In genomic region chr1:108816049-108816882, GRCh38 we compare ENCODE assay signal across 8 cellular contexts. TPM values are rescaled to one million over a fixed set of nuclear protein-coding genes. Genes with fewer than 3 reads are reported as not detected.
DNase-seq lines count a peak whose midpoint lies in the region; ATAC-seq and TF ChIP-seq lines count a peak whose summit lies in the region.

No MANE protein-coding gene starts in this region.

- H4K91ac ChIP-seq in IMR-90 (ENCODE audit: insufficient read depth, low read depth, low read length), result peak overlapping the region; percentile 81

- H4K5ac ChIP-seq in IMR-90 (ENCODE audit: low read depth, low read length), result peak overlapping the region; percentile 46

- peak overlapping the region; percentile 68 for H3K4ac ChIP-seq in IMR-90 (ENCODE audit: low read depth, low read length)

- peak overlapping the region; percentile 77; the same call in 2 of the 3 replicates for H2BK15ac ChIP-seq in IMR-90 (ENCODE audit: low read depth, low read length)

- H3K18ac ChIP-seq in IMR-90 (ENCODE audit: low read depth, low read length), result peak overlapping the region; percentile 34

- H3K27me3 ChIP-seq in ACC112 (ENCODE audit: insufficient read depth, low read length), result no peaks in the 10 kb centered on the region
- H3K27me3 ChIP-seq in IMR-90 (ENCODE audit: control insufficient read depth, insufficient read depth, low read length), result no peaks in the 10 kb centered on the region
- H3K27me3 ChIP-seq in WERI-Rb-1 (ENCODE audit: insufficient read depth, low read depth, severe bottlenecking), result no peaks in the 10 kb centered on the region
- H3K27me3 ChIP-seq in osteoblast (ENCODE audit: insufficient read depth, low read length), result no peaks in the 10 kb centered on the region

- peak; percentile 51; the same call in 1 of the 2 replicates for TF ChIP-seq POLR2A in IMR-90 (IDR thresholded peaks at IDR 0.05; ENCODE audit: low read depth, low read length)

- no peak overlapping the region for H2AK5ac ChIP-seq in IMR-90 (ENCODE audit: low read depth, low read length)

- H3K4me3 ChIP-seq in ACC112 (ENCODE audit: low read depth, low read length) (peak overlapping the region; percentile 68), IMR-90 (ENCODE audit: insufficient read depth, low read depth, low read length) (no peak overlapping the region), WERI-Rb-1 (ENCODE audit: low read depth, low read length) (no peak overlapping the region), osteoblast (ENCODE audit: insufficient read depth, low read length) (peak overlapping the region; percentile 62)

- H2BK20ac ChIP-seq in IMR-90 (ENCODE audit: low read depth, low read length), result peak overlapping the region; percentile 91

- peak overlapping the region; percentile 47 for H3K4me2 ChIP-seq in IMR-90 (ENCODE audit: low read depth, low read length)
- H3K4me2 ChIP-seq in osteoblast (ENCODE audit: insufficient read depth, low read length), result peak overlapping the region; percentile 83

- intact Hi-C loops in IMR-90 (cut with micrococcal nuclease), result no loop called here

- H2AK9ac ChIP-seq in IMR-90 (replicated peaks; ENCODE audit: low read depth, low read length, poor library complexity), result peak overlapping the region; percentile 5

- H3K79me1 ChIP-seq in IMR-90 (ENCODE audit: low read depth in 1 of 2, low read length in 2 of 2), result no peaks in the 10 kb centered on the region

- no peak for TF ChIP-seq RAD21 in IMR-90 (IDR thresholded peaks at IDR 0.05; ENCODE audit: low read length)

- H3K4me1 Mint-ChIP-seq in glutamatergic neuron (ENCODE audit: low read depth, unreplicated experiment), result peaks cover 15% of the 10 kb centered on the region

- H3K36me3 Mint-ChIP-seq in glutamatergic neuron (ENCODE audit: unreplicated experiment), result no peaks in the 10 kb centered on the region

- peak overlapping the region; percentile 45 to 91 for H4K8ac ChIP-seq in IMR-90 (ENCODE audit: low read depth in 2 of 2, low read length in 2 of 2)

- peak overlapping the region; percentile 59 for H3K14ac ChIP-seq in IMR-90 (replicated peaks; ENCODE audit: low read depth, low read length)

- dilution Hi-C loops in IMR-90 (cut with HindIII; ENCODE audit: low sequenced_read_pairs, unreplicated experiment), result no loop called here

- no peaks in the 10 kb centered on the region for H3K9me3 ChIP-seq in IMR-90 (ENCODE audit: control insufficient read depth, insufficient read depth, low read length)
- H3K9me3 ChIP-seq in WERI-Rb-1 (ENCODE audit: severe bottlenecking), result no peaks in the 10 kb centered on the region
- no peaks in the 10 kb centered on the region for H3K9me3 ChIP-seq in osteoblast (ENCODE audit: low read depth, low read length)

- H3K9me1 ChIP-seq in IMR-90 (ENCODE audit: insufficient read depth, low read length), result peaks cover 3% of the 10 kb centered on the region; the same call in 1 of the 2 replicates

- H3K9me3 Mint-ChIP-seq in glutamatergic neuron (ENCODE audit: unreplicated experiment), result peaks cover 3% of the 10 kb centered on the region

- ATAC-seq in IMR-90 (ENCODE audit: low read depth) (peak; percentile 91), GM19397 (IDR thresholded peaks at IDR 0.05; ENCODE audit: unreplicated experiment) (no peak)

- H3K4me1 ChIP-seq in ACC112 (ENCODE audit: control insufficient read depth, insufficient read depth, low read length, unreplicated experiment), result peaks cover 31% of the 10 kb centered on the region
- peaks cover 12% of the 10 kb centered on the region for H3K4me1 ChIP-seq in IMR-90 (ENCODE audit: control insufficient read depth, insufficient read depth, low read length)
- peaks cover 32% of the 10 kb centered on the region for H3K4me1 ChIP-seq in osteoblast (ENCODE audit: insufficient read depth, low read length)

- CTCF ChIA-PET in IMR-90 (lab: Yijun Ruan, JAX), result interaction anchor here (0.7 to 1.9 kb wide), 4 partner anchors 12 to 82 kb away, joined by 3 to 9 read pairs (median 3); no protein-coding TSS in a partner anchor

- TF ChIP-seq CTCF in IMR-90 (conservative IDR thresholded peaks at IDR 0.05; ENCODE audit: low read depth, low read length) (no peak), WERI-Rb-1 (IDR thresholded peaks at IDR 0.05; ENCODE audit: low read depth, low read length) (no peak), glutamatergic neuron (IDR thresholded peaks at IDR 0.05; ENCODE audit: partially characterized antibody, unreplicated experiment) (no peak), osteoblast (IDR thresholded peaks at IDR 0.05; ENCODE audit: extremely low read depth, low read depth, low read length) (no peak)

- H3K36me3 ChIP-seq in ACC112 (ENCODE audit: insufficient read depth, low read length) (no peaks in the 10 kb centered on the region), IMR-90 (ENCODE audit: control insufficient read depth, insufficient read depth, low read length) (peaks cover 2% of the 10 kb centered on the region; the same call in 1 of the 2 replicates), WERI-Rb-1 (no peaks in the 10 kb centered on the region), osteoblast (ENCODE audit: insufficient read depth, low read length) (peaks cover 7% of the 10 kb centered on the region)

- peak overlapping the region; percentile 37 for H3K4me3 Mint-ChIP-seq in glutamatergic neuron (ENCODE audit: unreplicated experiment)

- H3K56ac ChIP-seq in IMR-90 (ENCODE audit: extremely low read depth, insufficient read depth, low read length), result peak overlapping the region; percentile 67; the same call in 1 of the 2 replicates

- H3K23ac ChIP-seq in IMR-90 (ENCODE audit: low read depth, low read length), result peak overlapping the region; percentile 70; the same call in 1 of the 2 replicates

- H2BK5ac ChIP-seq in IMR-90 (ENCODE audit: low read depth, low read length, poor library complexity, severe bottlenecking), result peak overlapping the region; percentile 68

- 0% methylated on average over 5 of the region's 12 CpGs; no CpG with 5 or more reads in 1 of the 2 experiments for WGBS in IMR-90 (ENCODE audit: extremely low coverage in 2 of 2, insufficient read length in 1 of 2), 2 experiments

- H3K27ac ChIP-seq in ACC112 (ENCODE audit: low read depth, low read length), result peak overlapping the region; percentile 96
- peak overlapping the region; percentile 64 for H3K27ac ChIP-seq in IMR-90 (ENCODE audit: insufficient read depth, low read length)
- H3K27ac ChIP-seq in WERI-Rb-1, result peak overlapping the region; percentile 32
- H3K27ac ChIP-seq in osteoblast (ENCODE audit: low read depth, low read length), result peak overlapping the region; percentile 99

- in situ Hi-C loops in IMR-90 (cut with MboI; ENCODE audit: low sequenced_read_pairs), result no loop called here

- peak overlapping the region; percentile 90 for H2BK120ac ChIP-seq in IMR-90 (ENCODE audit: low read depth, low read length)

- H3K27me3 Mint-ChIP-seq in glutamatergic neuron (ENCODE audit: unreplicated experiment), result no peaks in the 10 kb centered on the region

- H4K20me1 ChIP-seq in IMR-90 (ENCODE audit: insufficient read depth, low read length) (no peaks in the 10 kb centered on the region), osteoblast (ENCODE audit: insufficient read depth, low read length) (no peaks in the 10 kb centered on the region)

- peak overlapping the region; percentile 79 for H2AFZ ChIP-seq in ACC112 (ENCODE audit: low read length, unreplicated experiment)
- H2AFZ ChIP-seq in IMR-90 (replicated peaks; ENCODE audit: low read length, poor library complexity), result peak overlapping the region; percentile 85
- H2AFZ ChIP-seq in osteoblast (ENCODE audit: low read length), result peak overlapping the region; percentile 70

- no peak overlapping the region; the same call in 1 of the 2 replicates for H3K9ac ChIP-seq in IMR-90 (ENCODE audit: low read depth, low read length)

- POLR2A ChIA-PET in IMR-90 (lab: Charles Lee; ENCODE audit: unreplicated experiment), result interaction anchor here (1.2 kb wide), 1 partner anchor 15 kb away, joined by 3 read pairs; no protein-coding TSS in a partner anchor

- DNase-seq in IMR-90 (peak; percentile 93), WERI-Rb-1 (peak; percentile 62), glutamatergic neuron (peak; percentile 65), osteoblast (ENCODE audit: insufficient read length, low spot score, missing footprints) (peak; percentile 82), RPMI8226 (no peak)
- no peak for DNase-seq in activated CD4-positive, alpha-beta T cell treated with anti-CD3 and anti-CD28 coated beads for 4 hours

- H3K79me2 ChIP-seq in ACC112 (ENCODE audit: control insufficient read depth, insufficient read depth, low read length, unreplicated experiment) (no peaks in the 10 kb centered on the region), osteoblast (ENCODE audit: insufficient read depth, low read length) (no peaks in the 10 kb centered on the region)

- BruUV-seq in IMR-90 (replicated peaks; lab: Mats Ljungman, UMichigan), result no TSS peak

- H3K27ac Mint-ChIP-seq in glutamatergic neuron (ENCODE audit: unreplicated experiment), result peak overlapping the region; percentile 94

TF ChIP-seq in IMR-90, 13 proteins besides CTCF, POLR2A, EP300 and RAD21 (continues in another document):
- TF ChIP-seq ELK1 (IDR thresholded peaks at IDR 0.05; ENCODE audit: borderline replicate concordance, low read depth, low read length) (no peak), FOS (IDR thresholded peaks at IDR 0.05; ENCODE audit: low read depth, low read length) (peak; percentile 85), RCOR1 (IDR thresholded peaks at IDR 0.05; ENCODE audit: insufficient replicate concordance, low read length) (peak; percentile 27), MAZ (IDR thresholded peaks at IDR 0.05; ENCODE audit: borderline replicate concordance, low read depth, low read length) (peak; percentile 24; the same call in 1 of the 2 replicates), BHLHE40 (IDR thresholded peaks at IDR 0.05; ENCODE audit: low read depth, low read length) (peak; percentile 95)

RNA-seq across cellular contexts. Expression of gene AKNAD1, which starts 40.6 kb away (rescaled TPM):
- total RNA-seq in IMR-90 (2012; rRNA removed), result 0.18 and 0.28 TPM in 2 replicates
- polyA plus RNA-seq in IMR-90 (2012; rRNA removed), result 0.07 and 0.55 TPM in 2 replicates
- 0.08 TPM in 1 of 2 replicates, not detected in the other for polyA plus RNA-seq in IMR-90 (2012; cell fraction: cytosol; rRNA removed)
- 0.17 and 1.3 TPM in 2 replicates for polyA plus RNA-seq in IMR-90 (2012; cell fraction: nucleus; rRNA removed; ENCODE audit: low replicate concordance)
- not detected for total RNA-seq in glutamatergic neuron (ENCODE audit: unreplicated experiment)
- not detected in 2 replicates for total RNA-seq in osteoblast

Comparison
In these comparisons a context has a peak if more than half of its experiments do, and no peak if none do; other contexts are left out.
1. H3K27ac ChIP-seq: peak in every context shown above with its lines; median percentile 99 in osteoblast; 96 in ACC112; 64 in IMR-90; 32 in WERI-Rb-1.
2. H3K4me3 ChIP-seq: peak in ACC112 (single experiment) and osteoblast (single experiment); none in IMR-90 (single experiment) and WERI-Rb-1 (single experiment).
3. DNase-seq: peak in IMR-90 (single experiment), WERI-Rb-1 (single experiment), glutamatergic neuron (single experiment) and osteoblast (single experiment); none in activated CD4-positive, alpha-beta T cell treated with anti-CD3 and anti-CD28 coated beads for 4 hours (0 of 2) and RPMI8226 (single experiment).
4. Peak in every context shown above with its lines, with median percentiles within 50 percentile points of each other: H2AFZ ChIP-seq.